In genomic region chr19:37770985-37771384, GRCh38 we compare ENCODE assay signal across 3 cellular contexts.
TF ChIP-seq lines count a peak whose summit lies in the region.

No MANE protein-coding gene starts in this region.

TF ChIP-seq in HepG2, 621 proteins besides CTCF, POLR2A, EP300 and RAD21:
- TF ChIP-seq MAFF (IDR thresholded peaks at IDR 0.05; ENCODE audit: low read depth, low read length) (0 out of 2 replicates have a peak, but pooled peaks have one; percentile 25), NFE2L2 (IDR thresholded peaks at IDR 0.05; ENCODE audit: low read length) (peak; percentile 18; the same call in 1 of the 2 replicates), MAFK (conservative IDR thresholded peaks at IDR 0.05 in 1 of 2, IDR thresholded peaks at IDR 0.05 in 1 of 2; ENCODE audit: low read length in 2 of 2) (peak; percentile 32 to 66; a peak in 3 of 4 replicates), RFXAP (CRISPR knock-in tag; IDR thresholded peaks at IDR 0.05; ENCODE audit: borderline replicate concordance) (no peak)

TF ChIP-seq in A549, 52 proteins besides CTCF, POLR2A, EP300 and RAD21:
- TF ChIP-seq CBX2 (IDR thresholded peaks at IDR 0.05; ENCODE audit: borderline replicate concordance, low read depth) (no peak), MAFK (IDR thresholded peaks at IDR 0.05; ENCODE audit: partially characterized antibody) (peak; percentile 55), ZSCAN20 (CRISPR knock-in tag; IDR thresholded peaks at IDR 0.05) (no peak), ELK1 (IDR thresholded peaks at IDR 0.05; ENCODE audit: low read depth, low read length) (no peak), FOXS1 (CRISPR knock-in tag; IDR thresholded peaks at IDR 0.05) (no peak), E2F6 (IDR thresholded peaks at IDR 0.05; ENCODE audit: borderline replicate concordance, low read depth) (no peak)

TF ChIP-seq in K562, 482 proteins besides CTCF, POLR2A, EP300 and RAD21:
- TF ChIP-seq ZNF316 (IDR thresholded peaks at IDR 0.05) (peak; percentile 10; the same call in 1 of the 2 replicates), SRSF7 (optimal IDR thresholded peaks at IDR 0.05; ENCODE audit: low read depth, low read length) (no peak), PPARD (CRISPR knock-in tag; IDR thresholded peaks at IDR 0.05) (no peak), HDAC3 (IDR thresholded peaks at IDR 0.05; ENCODE audit: borderline replicate concordance, partially characterized antibody) (no peak)
